In the genomic region with DNA sequence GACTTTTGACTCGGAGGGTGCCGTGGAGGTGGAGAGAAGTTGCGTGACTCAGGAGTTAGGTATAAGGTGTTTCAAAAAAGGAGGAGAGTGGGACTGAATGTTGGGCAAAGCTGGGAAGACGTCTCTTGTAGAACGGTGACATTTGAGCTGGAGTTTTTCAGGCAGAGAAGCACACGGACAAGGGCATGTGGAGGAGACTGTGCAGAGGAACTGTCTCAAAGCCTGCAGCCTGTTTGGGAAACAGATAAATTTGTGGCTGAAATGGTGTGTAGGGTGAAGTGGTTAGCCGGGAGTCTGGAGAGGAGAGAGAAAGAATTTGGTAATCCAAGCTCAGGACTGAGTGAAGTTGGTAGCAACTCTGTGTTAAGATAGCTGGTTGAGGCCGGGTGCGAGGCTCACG, we compare ENCODE assay signal across 23 cellular contexts. TPM values are rescaled to one million over a fixed set of nuclear protein-coding genes. Genes with fewer than 3 reads are reported as not detected.
DNase-seq lines count a peak whose midpoint lies in the region; ATAC-seq, FAIRE-seq and TF ChIP-seq lines count a peak whose summit lies in the region.
"Had no signal": no experiment of that assay in that cellular context is flagged by ENCODE, and none has a peak within 500 bp of the region (broad histone marks: within the 10 kb centered on the region; RNA-seq: fewer than 3 reads in every experiment).

No MANE protein-coding gene starts in this region.

- peak overlapping the region; percentile 0 for H3K27ac Mint-ChIP-seq in activated CD8-positive, alpha-beta T cell treated with anti-CD3 and anti-CD28 coated beads, Interleukin-2, amount 10 ng/mL, durations not matched to agents 7 days and 5 days
- H3K27ac Mint-ChIP-seq in activated CD8-positive, alpha-beta T cell treated with anti-CD3 and anti-CD28 coated beads for 36 hours: no peak overlapping the region
- peak overlapping the region in 4 of 7 donors; percentile 0 to 86 (median 42) for H3K27ac Mint-ChIP-seq in CD4-positive, alpha-beta memory T cell
- peak overlapping the region; percentile 12 for H3K27ac Mint-ChIP-seq in activated T-helper 17 cell treated with anti-CD3 and anti-CD28 coated beads, Interleukin-2, amount 50 U/mL, for 72 hours
- H3K27ac Mint-ChIP-seq in neural progenitor cell (peak overlapping the region; percentile 28), glutamatergic neuron (ENCODE audit: unreplicated experiment) (no peak overlapping the region)
- H3K27ac Mint-ChIP-seq: natural killer cell; T-helper 1 cell treated with Interleukin-12 subunit alpha and Interleukin-12 subunit beta and Interleukin-4 antibody, amounts not matched to agents 30 μg/mL and 1 μg/mL, for 36 hours had no signal

- POLR2A ChIA-PET in activated CD8-positive, alpha-beta T cell treated with anti-CD3 and anti-CD28 coated beads, Interleukin-2, amount 10 ng/mL, durations not matched to agents 7 days and 5 days (lab: Charles Lee): no interaction called here
- POLR2A ChIA-PET in activated CD8-positive, alpha-beta T cell treated with anti-CD3 and anti-CD28 coated beads for 36 hours (lab: Charles Lee): interaction anchor here (0.6 to 1.0 kb wide), 2 partner anchors 8 to 187 kb away, joined by 3 read pairs; no protein-coding TSS in a partner anchor
- POLR2A ChIA-PET in CD4-positive, alpha-beta memory T cell (lab: Charles Lee; ENCODE audit: partially characterized antibody): interaction anchor here (0.7 kb wide), 1 partner anchor 88 kb away, joined by 4 read pairs; no protein-coding TSS in a partner anchor

- peaks cover 60% of the 10 kb centered on the region for H3K4me1 ChIP-seq in CD4-positive, alpha-beta memory T cell (ENCODE audit: insufficient read depth, low read length)
- H3K4me1 ChIP-seq in neural progenitor cell (peaks cover 29% of the 10 kb centered on the region), kidney (ENCODE audit: control insufficient read depth in 1 of 2, insufficient read depth in 1 of 2, low read depth in 1 of 2, low read length in 2 of 2) (peaks cover 5 to 14% of the 10 kb centered on the region in 2 donors)

- H3F3A ChIP-seq in neural progenitor cell (ENCODE audit: low read depth): no peaks in the 10 kb centered on the region

- no peak overlapping the region for H3K4me3 ChIP-seq in CD4-positive, alpha-beta memory T cell (ENCODE audit: low read length in 2 of 2)
- no peak overlapping the region for H3K4me3 ChIP-seq in neural progenitor cell
- H3K4me3 ChIP-seq in kidney (ENCODE audit: low read length in 2 of 2): no peak overlapping the region
- H3K4me3 ChIP-seq: hepatocyte, upper lobe of left lung had no signal

- FAIRE-seq in kidney (lab: Jason Lieb, UNC): no peak
- FAIRE-seq: H54 had no signal

- no peak overlapping the region for H3K4me2 ChIP-seq in neural progenitor cell
- H3K4me2 ChIP-seq: hepatocyte had no signal

- H2AFZ ChIP-seq in neural progenitor cell (replicated peaks): no peak overlapping the region
- H2AFZ ChIP-seq: hepatocyte had no signal

- peaks cover 100% of the 10 kb centered on the region for H4K20me1 ChIP-seq in neural progenitor cell (ENCODE audit: low read depth)

- H3K4me1 Mint-ChIP-seq in activated CD8-positive, alpha-beta T cell treated with anti-CD3 and anti-CD28 coated beads, Interleukin-2, amount 10 ng/mL, durations not matched to agents 7 days and 5 days (ENCODE audit: low read depth): peaks cover 25% of the 10 kb centered on the region
- peaks cover 67% of the 10 kb centered on the region for H3K4me1 Mint-ChIP-seq in activated CD8-positive, alpha-beta T cell treated with anti-CD3 and anti-CD28 coated beads for 36 hours (ENCODE audit: low read depth)
- peaks cover 55 to 90% (median 74%) of the 10 kb centered on the region in 4 donors for H3K4me1 Mint-ChIP-seq in CD4-positive, alpha-beta memory T cell
- peaks cover 47% of the 10 kb centered on the region for H3K4me1 Mint-ChIP-seq in activated T-helper 17 cell treated with anti-CD3 and anti-CD28 coated beads, Interleukin-2, amount 50 U/mL, for 72 hours
- H3K4me1 Mint-ChIP-seq in neural progenitor cell (peaks cover 34% of the 10 kb centered on the region), glutamatergic neuron (ENCODE audit: low read depth, unreplicated experiment) (peaks cover 38% of the 10 kb centered on the region)

- CTCF ChIA-PET in activated CD8-positive, alpha-beta T cell treated with anti-CD3 and anti-CD28 coated beads, Interleukin-2, amount 10 ng/mL, durations not matched to agents 7 days and 5 days (lab: Charles Lee): interaction anchor here (0.9 to 2.4 kb wide), 4 partner anchors 16 to 38 kb away, joined by 3 to 15 read pairs (median 4); no protein-coding TSS in a partner anchor
- CTCF ChIA-PET in activated CD8-positive, alpha-beta T cell treated with anti-CD3 and anti-CD28 coated beads for 36 hours (lab: Charles Lee): interaction anchor here (0.8 to 2.5 kb wide), 3 partner anchors 16 to 38 kb away, joined by 4 to 13 read pairs (median 6); no protein-coding TSS in a partner anchor
- CTCF ChIA-PET in CD4-positive, alpha-beta memory T cell (lab: Charles Lee; ENCODE audit: partially characterized antibody): interaction anchor here (6.1 kb wide), 1 partner anchor 15 kb away, joined by 40 read pairs; no protein-coding TSS in a partner anchor

- H3K9ac ChIP-seq in neural progenitor cell (no peak overlapping the region), kidney (ENCODE audit: low read length in 2 of 2) (no peak overlapping the region)

- DNase-seq in activated CD8-positive, alpha-beta T cell treated with anti-CD3 and anti-CD28 coated beads, Interleukin-2, amount 10 ng/mL, durations not matched to agents 7 days and 5 days: no peak
- no peak for DNase-seq in activated CD8-positive, alpha-beta T cell treated with anti-CD3 and anti-CD28 coated beads for 36 hours
- no peak for DNase-seq in CD4-positive, alpha-beta memory T cell
- no peak for DNase-seq in neural progenitor cell (ENCODE audit: low spot score)
- DNase-seq in glutamatergic neuron: no peak
- no peak for DNase-seq in kidney
- DNase-seq: activated CD4-positive, alpha-beta T cell treated with anti-CD3 and anti-CD28 coated beads, Interleukin-2, amount 10 ng/mL, durations not matched to agents 24 days and 14 days; activated effector memory CD4-positive, alpha-beta T cell treated with Interleukin-2 at 50 U/mL for 16 hours; erythroblast; foreskin fibroblast; Kasumi-1; natural killer cell; NCI-H1694 treated with DMSO at 0.1 percent for 48 hours; NCI-H2171; NCI-H524 treated with DMSO at 0.1 percent for 48 hours; posterior cingulate gyrus; upper lobe of left lung had no signal

- no peak overlapping the region for H3K4me3 Mint-ChIP-seq in activated CD8-positive, alpha-beta T cell treated with anti-CD3 and anti-CD28 coated beads, Interleukin-2, amount 10 ng/mL, durations not matched to agents 7 days and 5 days
- H3K4me3 Mint-ChIP-seq in activated CD8-positive, alpha-beta T cell treated with anti-CD3 and anti-CD28 coated beads for 36 hours: no peak overlapping the region
- peak overlapping the region in 1 of 8 donors; percentile 65 for H3K4me3 Mint-ChIP-seq in CD4-positive, alpha-beta memory T cell
- H3K4me3 Mint-ChIP-seq in activated T-helper 17 cell treated with anti-CD3 and anti-CD28 coated beads, Interleukin-2, amount 50 U/mL, for 72 hours: no peak overlapping the region
- H3K4me3 Mint-ChIP-seq in neural progenitor cell: no peak overlapping the region
- no peak overlapping the region for H3K4me3 Mint-ChIP-seq in glutamatergic neuron (ENCODE audit: unreplicated experiment)
- H3K4me3 Mint-ChIP-seq: activated CD4-positive, alpha-beta T cell treated with anti-CD3 and anti-CD28 coated beads, Interleukin-2, amount 10 ng/mL, durations not matched to agents 24 days and 14 days; natural killer cell; T-helper 1 cell treated with Interleukin-12 subunit alpha and Interleukin-12 subunit beta and Interleukin-4 antibody, amounts not matched to agents 30 μg/mL and 1 μg/mL, for 36 hours had no signal

- H3K9me3 ChIP-seq in CD4-positive, alpha-beta memory T cell (ENCODE audit: control insufficient read depth in 1 of 2, low read length in 2 of 2): no peaks in the 10 kb centered on the region
- H3K9me3 ChIP-seq in neural progenitor cell (ENCODE audit: low read depth) (no peaks in the 10 kb centered on the region), kidney (ENCODE audit: control insufficient read depth in 1 of 2, low read length in 2 of 2) (no peaks in the 10 kb centered on the region)
- H3K9me3 ChIP-seq: upper lobe of left lung had no signal

- no peaks in the 10 kb centered on the region for H3K27me3 ChIP-seq in CD4-positive, alpha-beta memory T cell (ENCODE audit: insufficient read depth, low read length)
- H3K27me3 ChIP-seq in neural progenitor cell: no peaks in the 10 kb centered on the region
- H3K27me3 ChIP-seq: hepatocyte, upper lobe of left lung had no signal

- no peaks in the 10 kb centered on the region for H3K27me3 Mint-ChIP-seq in activated CD8-positive, alpha-beta T cell treated with anti-CD3 and anti-CD28 coated beads, Interleukin-2, amount 10 ng/mL, durations not matched to agents 7 days and 5 days (ENCODE audit: low read depth)
- no peaks in the 10 kb centered on the region for H3K27me3 Mint-ChIP-seq in activated CD8-positive, alpha-beta T cell treated with anti-CD3 and anti-CD28 coated beads for 36 hours
- no peaks in the 10 kb centered on the region for H3K27me3 Mint-ChIP-seq in CD4-positive, alpha-beta memory T cell
- H3K27me3 Mint-ChIP-seq in activated T-helper 17 cell treated with anti-CD3 and anti-CD28 coated beads, Interleukin-2, amount 50 U/mL, for 72 hours: no peaks in the 10 kb centered on the region
- H3K27me3 Mint-ChIP-seq in neural progenitor cell (ENCODE audit: insufficient read depth, low read depth): no peaks in the 10 kb centered on the region
- H3K27me3 Mint-ChIP-seq in glutamatergic neuron (ENCODE audit: unreplicated experiment): peaks cover 4% of the 10 kb centered on the region
- H3K27me3 Mint-ChIP-seq: activated CD4-positive, alpha-beta T cell treated with anti-CD3 and anti-CD28 coated beads, Interleukin-2, amount 10 ng/mL, durations not matched to agents 24 days and 14 days had no signal

- no peak overlapping the region for H3K27ac ChIP-seq in CD4-positive, alpha-beta memory T cell (ENCODE audit: low read depth, low read length)
- H3K27ac ChIP-seq in neural progenitor cell: no peak overlapping the region
- H3K27ac ChIP-seq in kidney (ENCODE audit: low read depth in 2 of 2, low read length in 2 of 2): no peak overlapping the region
- H3K27ac ChIP-seq: hepatocyte, upper lobe of left lung had no signal

- no peaks in the 10 kb centered on the region for H3K9me3 Mint-ChIP-seq in activated CD8-positive, alpha-beta T cell treated with anti-CD3 and anti-CD28 coated beads, Interleukin-2, amount 10 ng/mL, durations not matched to agents 7 days and 5 days (ENCODE audit: insufficient read depth)
- H3K9me3 Mint-ChIP-seq in activated CD8-positive, alpha-beta T cell treated with anti-CD3 and anti-CD28 coated beads for 36 hours: no peaks in the 10 kb centered on the region
- no peaks in the 10 kb centered on the region for H3K9me3 Mint-ChIP-seq in CD4-positive, alpha-beta memory T cell
- no peaks in the 10 kb centered on the region for H3K9me3 Mint-ChIP-seq in activated T-helper 17 cell treated with anti-CD3 and anti-CD28 coated beads, Interleukin-2, amount 50 U/mL, for 72 hours
- H3K9me3 Mint-ChIP-seq in neural progenitor cell: no peaks in the 10 kb centered on the region
- H3K9me3 Mint-ChIP-seq in glutamatergic neuron (ENCODE audit: unreplicated experiment): peaks cover 10% of the 10 kb centered on the region
- H3K9me3 Mint-ChIP-seq: activated CD4-positive, alpha-beta T cell treated with anti-CD3 and anti-CD28 coated beads, Interleukin-2, amount 10 ng/mL, durations not matched to agents 24 days and 14 days; natural killer cell; T-helper 1 cell treated with Interleukin-12 subunit alpha and Interleukin-12 subunit beta and Interleukin-4 antibody, amounts not matched to agents 30 μg/mL and 1 μg/mL, for 36 hours had no signal

- intact Hi-C loops in activated CD8-positive, alpha-beta T cell treated with anti-CD3 and anti-CD28 coated beads for 36 hours (cut with micrococcal nuclease): no loop called here
- intact Hi-C loops in CD4-positive, alpha-beta memory T cell (cut with micrococcal nuclease): no loop called here
- intact Hi-C loops in kidney (cut with DNase I): no loop called here

- no peaks in the 10 kb centered on the region for H3K36me3 ChIP-seq in CD4-positive, alpha-beta memory T cell (ENCODE audit: insufficient read depth, low read length)
- H3K36me3 ChIP-seq in neural progenitor cell: no peaks in the 10 kb centered on the region
- H3K36me3 ChIP-seq in kidney (ENCODE audit: control insufficient read depth in 1 of 2, insufficient read depth in 2 of 2, low read length in 2 of 2): no peaks in the 10 kb centered on the region
- H3K36me3 ChIP-seq: upper lobe of left lung had no signal

- H3K36me3 Mint-ChIP-seq in activated CD8-positive, alpha-beta T cell treated with anti-CD3 and anti-CD28 coated beads, Interleukin-2, amount 10 ng/mL, durations not matched to agents 7 days and 5 days (ENCODE audit: low read depth): no peaks in the 10 kb centered on the region
- H3K36me3 Mint-ChIP-seq in activated CD8-positive, alpha-beta T cell treated with anti-CD3 and anti-CD28 coated beads for 36 hours (ENCODE audit: low read depth): peaks cover 6% of the 10 kb centered on the region
- peaks cover 7 to 21% of the 10 kb centered on the region in 2 donors for H3K36me3 Mint-ChIP-seq in CD4-positive, alpha-beta memory T cell
- peaks cover 72% of the 10 kb centered on the region for H3K36me3 Mint-ChIP-seq in activated T-helper 17 cell treated with anti-CD3 and anti-CD28 coated beads, Interleukin-2, amount 50 U/mL, for 72 hours (ENCODE audit: low read depth)
- peaks cover 9% of the 10 kb centered on the region for H3K36me3 Mint-ChIP-seq in neural progenitor cell
- peaks cover 4% of the 10 kb centered on the region for H3K36me3 Mint-ChIP-seq in glutamatergic neuron (ENCODE audit: unreplicated experiment)
- H3K36me3 Mint-ChIP-seq: natural killer cell had no signal

- TF ChIP-seq CTCF in activated CD8-positive, alpha-beta T cell treated with anti-CD3 and anti-CD28 coated beads for 36 hours (IDR thresholded peaks at IDR 0.05): no peak
- TF ChIP-seq CTCF in neural progenitor cell (IDR thresholded peaks at IDR 0.05) (no peak), glutamatergic neuron (IDR thresholded peaks at IDR 0.05; ENCODE audit: partially characterized antibody, unreplicated experiment) (no peak), kidney (IDR thresholded peaks at IDR 0.05; ENCODE audit: borderline replicate concordance, extremely low read depth, insufficient read depth) (no peak)

- H3K79me2 ChIP-seq in neural progenitor cell (ENCODE audit: low read depth): peaks cover 100% of the 10 kb centered on the region

- no peak for ATAC-seq in activated CD8-positive, alpha-beta T cell treated with anti-CD3 and anti-CD28 coated beads, Interleukin-2, amount 10 ng/mL, durations not matched to agents 7 days and 5 days
- ATAC-seq in activated CD8-positive, alpha-beta T cell treated with anti-CD3 and anti-CD28 coated beads for 36 hours: no peak
- ATAC-seq in activated T-helper 17 cell treated with anti-CD3 and anti-CD28 coated beads, Interleukin-2, amount 50 U/mL, for 72 hours (replicated peaks): no peak
- ATAC-seq in GM18873 (IDR thresholded peaks at IDR 0.05; ENCODE audit: low FRiP score, unreplicated experiment): no peak
- ATAC-seq: left lobe of liver, natural killer cell had no signal

RNA-seq across cellular contexts. Expression of gene USP10, which starts 9.8 kb away (rescaled TPM):
- total RNA-seq in activated CD8-positive, alpha-beta T cell treated with anti-CD3 and anti-CD28 coated beads, Interleukin-2, amount 10 ng/mL, durations not matched to agents 7 days and 5 days: 10 to 100 TPM; 82.9 to 88.3 TPM
- 100 to 1,000 TPM; 116 TPM for total RNA-seq in activated CD8-positive, alpha-beta T cell treated with anti-CD3 and anti-CD28 coated beads for 36 hours
- 10 to 100 TPM; 89.0 to 93.2 TPM for total RNA-seq in CD4-positive, alpha-beta memory T cell
- polyA plus RNA-seq in CD4-positive, alpha-beta memory T cell: 100 to 1,000 TPM; 269 to 419 TPM
- 100 to 1,000 TPM in 1 of 2 donors, 10 to 100 TPM in 1; 93.4 to 127 TPM for total RNA-seq in activated T-helper 17 cell treated with anti-CD3 and anti-CD28 coated beads, Interleukin-2, amount 50 U/mL, for 72 hours
- total RNA-seq in neural progenitor cell (ENCODE audit: low replicate concordance) (117 and 130 TPM in 2 replicates), glutamatergic neuron (ENCODE audit: unreplicated experiment) (100 TPM), kidney (79.5 TPM)
- 36.8 TPM for polyA plus RNA-seq in kidney (ENCODE audit: insufficient read depth, low read depth, low replicate concordance)

Comparison
In these comparisons a context has a peak if more than half of its experiments do, and no peak if none do; other contexts are left out.
1. H3K27ac Mint-ChIP-seq: peak in activated CD8-positive, alpha-beta T cell treated with anti-CD3 and anti-CD28 coated beads, Interleukin-2, amount 10 ng/mL, durations not matched to agents 7 days and 5 days (single experiment), CD4-positive, alpha-beta memory T cell (4 of 7), activated T-helper 17 cell treated with anti-CD3 and anti-CD28 coated beads, Interleukin-2, amount 50 U/mL, for 72 hours (single experiment) and neural progenitor cell (single experiment); none in activated CD8-positive, alpha-beta T cell treated with anti-CD3 and anti-CD28 coated beads for 36 hours (single experiment) and glutamatergic neuron (single experiment).